ENCODE assay signal across 13 cellular contexts in the genomic region with DNA sequence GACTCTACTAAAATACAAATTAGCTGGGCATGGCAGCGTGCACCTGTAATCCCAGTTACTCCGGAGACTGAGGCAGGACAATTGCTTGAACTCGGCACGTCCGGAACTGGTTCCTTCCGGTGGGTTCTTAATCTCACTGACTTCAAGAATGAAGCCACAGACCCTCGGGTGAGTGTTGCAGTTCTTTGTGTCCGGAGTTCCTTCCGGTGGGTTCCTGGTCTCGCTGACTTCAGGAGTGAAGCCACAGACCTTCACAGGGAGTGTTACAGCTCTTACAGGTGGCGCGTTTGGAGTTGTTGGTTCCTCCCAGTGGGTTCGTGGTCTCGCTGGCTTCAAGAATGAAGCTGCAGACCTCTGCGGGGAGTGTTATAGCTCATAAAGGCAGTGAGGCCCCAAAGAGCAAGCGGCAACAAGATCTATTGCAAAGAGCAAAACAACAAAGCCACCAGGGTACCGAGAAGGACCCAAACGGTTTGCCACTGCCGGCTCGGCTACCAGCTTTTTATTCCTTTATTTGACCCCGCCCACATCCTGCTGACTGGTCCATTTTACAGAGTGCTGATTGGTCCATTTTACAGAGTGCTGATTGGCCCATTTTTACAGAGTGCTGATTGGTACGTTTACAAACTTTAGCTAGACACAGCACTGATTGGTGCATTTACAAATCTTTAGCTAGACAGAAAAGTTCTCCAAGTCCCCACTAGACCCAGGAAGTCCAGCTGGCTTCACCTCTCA. TPM values are rescaled to one million over a fixed set of nuclear protein-coding genes. Genes with fewer than 3 reads are reported as not detected.
A peak's percentile ranks its signal among the peaks of the same experiment; 100 is the strongest.
DNase-seq lines count a peak whose midpoint lies in the region; ATAC-seq lines count a peak whose summit lies in the region.
"Had no signal": no experiment of that assay in that cellular context is flagged by ENCODE, and none has a peak within 500 bp of the region (broad histone marks: within the 10 kb centered on the region; RNA-seq: fewer than 3 reads in every experiment).

No MANE protein-coding gene starts in this region.

- H3K36me3 ChIP-seq in KOPT-K1 (ENCODE audit: insufficient read depth, low read length) (no peaks in the 10 kb centered on the region), neuronal stem cell (replicated peaks in 1 of 2; ENCODE audit: control insufficient read depth in 2 of 2, insufficient read depth in 2 of 2, low read length in 2 of 2) (no peaks in the 10 kb centered on the region)
- H3K36me3 ChIP-seq: tibial nerve had no signal

- peaks cover 7% of the 10 kb centered on the region for H3K4me1 Mint-ChIP-seq in activated T-helper 17 cell treated with anti-CD3 and anti-CD28 coated beads, Interleukin-2, amount 50 U/mL, for 72 hours

- H2AFZ ChIP-seq in neuronal stem cell (ENCODE audit: low read length), result no peak overlapping the region

- H3K9me3 ChIP-seq in KOPT-K1 (ENCODE audit: insufficient read depth, low read length, poor library complexity, severe bottlenecking), result peaks cover 8% of the 10 kb centered on the region
- no peaks in the 10 kb centered on the region for H3K9me3 ChIP-seq in neuronal stem cell (replicated peaks in 1 of 2; ENCODE audit: control insufficient read depth in 2 of 2, insufficient read depth in 1 of 2, low read depth in 1 of 2, low read length in 2 of 2)
- H3K9me3 ChIP-seq: tibial nerve had no signal

- H3K23ac ChIP-seq in neuronal stem cell (ENCODE audit: low read depth, low read length, poor library complexity), result peak overlapping the region; percentile 46

- H3K4me2 ChIP-seq in neuronal stem cell (ENCODE audit: insufficient read depth, low read length, poor library complexity, severe bottlenecking), result no peak overlapping the region

- H2BK12ac ChIP-seq in neuronal stem cell (ENCODE audit: low read length), result no peak overlapping the region

- H3K27ac ChIP-seq in KOPT-K1 (ENCODE audit: low read depth, low read length, poor library complexity, severe bottlenecking), result peak overlapping the region; percentile 26
- H3K27ac ChIP-seq in neuronal stem cell (replicated peaks; ENCODE audit: low read length), result no peak overlapping the region
- H3K27ac ChIP-seq: tibial nerve had no signal

- WGBS in neuronal stem cell (ENCODE audit: extremely low coverage in 2 of 2, insufficient read length in 2 of 2, insufficient replicate concordance in 1 of 2), 2 donors, result no CpG with 5 or more reads among the region's 22 CpGs

- H3K4me1 ChIP-seq in neuronal stem cell (ENCODE audit: control insufficient read depth in 2 of 2, insufficient read depth in 1 of 2, low read depth in 1 of 2, low read length in 2 of 2), result peaks cover 2% of the 10 kb centered on the region in 2 donors

- no peaks in the 10 kb centered on the region for H3K9me3 Mint-ChIP-seq in activated T-helper 17 cell treated with anti-CD3 and anti-CD28 coated beads, Interleukin-2, amount 50 U/mL, for 72 hours
- H3K9me3 Mint-ChIP-seq: nephron had no signal

- H3K27ac Mint-ChIP-seq in activated T-helper 17 cell treated with anti-CD3 and anti-CD28 coated beads, Interleukin-2, amount 50 U/mL, for 72 hours, result no peak overlapping the region
- H3K27ac Mint-ChIP-seq: brain, nephron had no signal

- H3K4me3 Mint-ChIP-seq in activated T-helper 17 cell treated with anti-CD3 and anti-CD28 coated beads, Interleukin-2, amount 50 U/mL, for 72 hours, result peak overlapping the region; percentile 49
- H3K4me3 Mint-ChIP-seq: brain, nephron had no signal

- no peaks in the 10 kb centered on the region for H3K27me3 ChIP-seq in neuronal stem cell (ENCODE audit: control insufficient read depth in 3 of 3, insufficient read depth in 3 of 3, low read depth in 1 of 3, low read length in 3 of 3)

- no peak overlapping the region for H4K91ac ChIP-seq in neuronal stem cell (ENCODE audit: low read depth, low read length, poor library complexity)

- DNase-seq in DMS 273 (lab: John Stamatoyannopoulos, UW; ENCODE audit: unreplicated experiment) (peak; percentile 27), DMS 273 treated with DMSO at 0.1 percent for 48 hours (lab: John Stamatoyannopoulos, UW) (no peak), neuronal stem cell (ENCODE audit: low spot score) (no peak), occipital lobe (lab: John Stamatoyannopoulos, UW) (no peak), SW 1271 (lab: John Stamatoyannopoulos, UW) (no peak)
- DNase-seq: kidney glomerular epithelial cell, NCI-H2171 had no signal

- H4K8ac ChIP-seq in neuronal stem cell (ENCODE audit: low read depth, low read length), result no peak overlapping the region

- H2BK5ac ChIP-seq in neuronal stem cell (ENCODE audit: low read length), result peak overlapping the region; percentile 77

- no peak overlapping the region for H2AK5ac ChIP-seq in neuronal stem cell (ENCODE audit: low read depth, low read length)

- H3K14ac ChIP-seq in neuronal stem cell (ENCODE audit: low read length), result no peak overlapping the region

- no peak overlapping the region for H2BK120ac ChIP-seq in neuronal stem cell (ENCODE audit: low read depth, low read length)

- H2BK15ac ChIP-seq in neuronal stem cell (ENCODE audit: low read length), result no peak overlapping the region

- H3K27me3 Mint-ChIP-seq in activated T-helper 17 cell treated with anti-CD3 and anti-CD28 coated beads, Interleukin-2, amount 50 U/mL, for 72 hours, result peaks cover 5% of the 10 kb centered on the region

- no peak overlapping the region for H3K9ac ChIP-seq in neuronal stem cell (ENCODE audit: low read depth, low read length, poor library complexity)

- no peak overlapping the region for H3K18ac ChIP-seq in neuronal stem cell (ENCODE audit: low read length)

- ATAC-seq in activated T-helper 17 cell treated with anti-CD3 and anti-CD28 coated beads, Interleukin-2, amount 50 U/mL, for 72 hours (replicated peaks), result peak; percentile 24
- no peak for ATAC-seq in HG03439 (IDR thresholded peaks at IDR 0.05; ENCODE audit: unreplicated experiment)

- H3K79me1 ChIP-seq in neuronal stem cell (ENCODE audit: low read depth, low read length), result no peaks in the 10 kb centered on the region

- H3K4me3 ChIP-seq in neuronal stem cell (ENCODE audit: low read length in 2 of 2), result no peak overlapping the region
- H3K4me3 ChIP-seq: tibial nerve had no signal

- H3K4ac ChIP-seq in neuronal stem cell (ENCODE audit: low read length), result no peak overlapping the region

- H3K36me3 Mint-ChIP-seq in activated T-helper 17 cell treated with anti-CD3 and anti-CD28 coated beads, Interleukin-2, amount 50 U/mL, for 72 hours (ENCODE audit: low read depth), result no peaks in the 10 kb centered on the region
- H3K36me3 Mint-ChIP-seq: brain had no signal

RNA-seq across cellular contexts. Expression of a gene that starts 28.6 kb away (rescaled TPM):
- total RNA-seq in activated T-helper 17 cell treated with anti-CD3 and anti-CD28 coated beads, Interleukin-2, amount 50 U/mL, for 72 hours, result not detected
- not detected for polyA plus RNA-seq in neuronal stem cell (2013, experiment 1 of 2)
- not detected for polyA plus RNA-seq in neuronal stem cell (2013, experiment 2 of 2)
- not detected for total RNA-seq in occipital lobe

RNA-seq across cellular contexts. Expression of a gene that starts 52.3 kb away (rescaled TPM):
- total RNA-seq in activated T-helper 17 cell treated with anti-CD3 and anti-CD28 coated beads, Interleukin-2, amount 50 U/mL, for 72 hours, result not detected
- polyA plus RNA-seq in neuronal stem cell (2013, experiment 1 of 2), result not detected
- polyA plus RNA-seq in neuronal stem cell (2013, experiment 2 of 2), result not detected
- total RNA-seq in occipital lobe, result not detected
- total RNA-seq: tibial nerve had no signal
